Comparison of ENCODE assay signal across 34 cellular contexts in the genomic region with DNA sequence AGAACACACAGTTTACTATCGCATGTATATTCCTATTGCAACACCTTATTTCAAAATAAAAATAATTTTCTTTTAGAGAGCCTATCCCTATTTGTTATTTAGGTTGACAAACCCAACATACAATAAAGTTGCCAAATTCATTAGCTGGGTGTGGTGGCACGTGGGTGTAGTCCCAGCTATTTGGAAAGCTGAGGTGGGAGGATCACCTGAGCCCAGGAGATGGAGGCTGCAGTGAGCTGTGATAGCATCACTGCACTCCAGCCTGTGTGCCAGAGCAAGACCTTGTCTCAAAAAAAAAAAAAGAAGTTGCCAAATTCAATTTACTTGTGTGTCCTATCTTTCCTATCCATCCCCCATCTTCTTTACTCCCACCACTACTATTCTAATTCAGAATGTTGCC.
"Had no signal": no experiment of that assay in that cellular context is flagged by ENCODE, and none has a peak within 500 bp of the region (broad histone marks: within the 10 kb centered on the region; RNA-seq: fewer than 3 reads in every experiment).

No MANE protein-coding gene starts in this region.

- H3K4me3 ChIP-seq: adrenal gland, body of pancreas, cardiac muscle cell had no signal

- H3K36me3 Mint-ChIP-seq: activated CD4-positive, alpha-beta memory T cell treated with anti-CD3 and anti-CD28 coated beads for 36 hours; activated naive CD4-positive, alpha-beta T cell treated with anti-CD3 and anti-CD28 coated beads, Interleukin-2, amount 50 U/mL, for 72 hours; activated naive CD8-positive, alpha-beta T cell treated with anti-CD3 and anti-CD28 coated beads for 36 hours had no signal

- ATAC-seq: activated CD8-positive, alpha-beta T cell treated with anti-CD3 and anti-CD28 coated beads for 36 hours; activated naive CD4-positive, alpha-beta T cell treated with anti-CD3 and anti-CD28 coated beads, Interleukin-2, amount 50 U/mL, for 72 hours; activated T-cell treated with anti-CD3 and anti-CD28 coated beads, Interleukin-2, amount 50 U/mL, for 4 hours; activated T-cell treated with anti-CD3 and anti-CD28 coated beads, Interleukin-2, amount 50 U/mL, for 72 hours; activated T-helper 17 cell treated with anti-CD3 and anti-CD28 coated beads, Interleukin-2, amount 50 U/mL, for 72 hours; body of pancreas had no signal

- H3K4me3 Mint-ChIP-seq: activated B cell treated with CpG ODN at 0.5 μM for 24 hours; activated CD4-positive, alpha-beta memory T cell treated with anti-CD3 and anti-CD28 coated beads for 36 hours; activated CD4-positive, alpha-beta T cell treated with anti-CD3 and anti-CD28 coated beads, Interleukin-2, amount 10 ng/mL, durations not matched to agents 24 days and 14 days; activated CD8-positive, alpha-beta T cell treated with anti-CD3 and anti-CD28 coated beads for 36 hours; activated naive CD4-positive, alpha-beta T cell treated with anti-CD3 and anti-CD28 coated beads for 36 hours; activated naive CD8-positive, alpha-beta T cell treated with anti-CD3 and anti-CD28 coated beads for 36 hours; activated T-cell treated with anti-CD3 and anti-CD28 coated beads, Interleukin-2, amount 50 U/mL, for 4 hours; activated T-cell treated with anti-CD3 and anti-CD28 coated beads, Interleukin-2, amount 50 U/mL, for 72 hours; activated T-helper 1 cell treated with anti-CD3 and anti-CD28 coated beads, Interleukin-12 subunit alpha, Interleukin-12 subunit beta, Interleukin-2, Interleukin-4 antibody, amounts not matched to agents 30 ng/mL and 10 ng/mL and 1 ng/mL, durations not matched to agents 14 hours and 24 hours and 36 hours; activated T-helper 17 cell treated with anti-CD3 and anti-CD28 coated beads, Interleukin-2, amount 50 U/mL, for 72 hours; T-helper 1 cell treated with Interleukin-12 subunit alpha and Interleukin-12 subunit beta and Interleukin-4 antibody, amounts not matched to agents 30 μg/mL and 1 μg/mL, for 36 hours; T-helper 2 cell treated with Interferon-gamma antibody and Interleukin-4, amounts not matched to agents 5 μg/mL and 100 μg/mL, for 36 hours had no signal

- DNase-seq: activated B cell treated with CpG ODN at 0.5 μM for 24 hours; activated CD4-positive, alpha-beta memory T cell treated with anti-CD3 and anti-CD28 coated beads for 36 hours; activated CD4-positive, alpha-beta T cell treated with anti-CD3 and anti-CD28 coated beads for 4 hours; activated CD4-positive, alpha-beta T cell treated with anti-CD3 and anti-CD28 coated beads, Interleukin-2, amount 10 ng/mL, durations not matched to agents 24 days and 14 days; activated CD4-positive, alpha-beta T cell treated with anti-CD3 and anti-CD28 coated beads, Interleukin-2, amount 50 U/mL, for 1 hour; activated CD4-positive, alpha-beta T cell treated with anti-CD3 and anti-CD28 coated beads, Interleukin-2, amount 50 U/mL, for 4 hours; activated CD4-positive, CD25-positive, alpha-beta regulatory T cell treated with anti-CD3 and anti-CD28 coated beads, Interleukin-2, amount 50 U/mL, for 72 hours; activated CD8-positive, alpha-beta memory T cell treated with anti-CD3 and anti-CD28 coated beads, Interleukin-2, amount 50 U/mL, for 4 hours; activated CD8-positive, alpha-beta T cell treated with anti-CD3 and anti-CD28 coated beads for 36 hours; activated effector memory CD4-positive, alpha-beta T cell treated with anti-CD3 and anti-CD28 coated beads, Interleukin-2, amount 50 U/mL, for 16 hours; activated gamma-delta T cell treated with Interleukin-2 at 50 U/mL for 16 hours; activated naive CD4-positive, alpha-beta T cell; activated naive CD4-positive, alpha-beta T cell treated with anti-CD3 and anti-CD28 coated beads for 36 hours; activated naive CD4-positive, alpha-beta T cell treated with anti-CD3 and anti-CD28 coated beads, Interleukin-2, amount 50 U/mL, for 16 hours; activated naive CD8-positive, alpha-beta T cell treated with anti-CD3 and anti-CD28 coated beads for 36 hours; activated T-cell treated with anti-CD3 and anti-CD28 coated beads for 4 hours; activated T-cell treated with anti-CD3 and anti-CD28 coated beads, Interleukin-2, amount 50 U/mL, for 1 hour; activated T-cell treated with anti-CD3 and anti-CD28 coated beads, Interleukin-2, amount 50 U/mL, for 4 hours; activated T-cell treated with anti-CD3 and anti-CD28 coated beads, Interleukin-2, amount 50 U/mL, for 72 hours; adrenal gland; amniotic stem cell; aorta; body of pancreas; brain microvascular endothelial cell; T-helper 1 cell; T-helper 2 cell; T-helper 9 cell had no signal

- H3K27ac Mint-ChIP-seq: activated B cell treated with CpG ODN at 0.5 μM for 24 hours; activated CD4-positive, alpha-beta memory T cell treated with anti-CD3 and anti-CD28 coated beads for 36 hours; activated CD4-positive, alpha-beta T cell treated with anti-CD3 and anti-CD28 coated beads, Interleukin-2, amount 10 ng/mL, durations not matched to agents 24 days and 14 days; activated CD8-positive, alpha-beta T cell treated with anti-CD3 and anti-CD28 coated beads for 36 hours; activated naive CD4-positive, alpha-beta T cell treated with anti-CD3 and anti-CD28 coated beads for 36 hours; activated naive CD4-positive, alpha-beta T cell treated with anti-CD3 and anti-CD28 coated beads, Interleukin-2, amount 50 U/mL, for 72 hours; activated naive CD8-positive, alpha-beta T cell treated with anti-CD3 and anti-CD28 coated beads for 36 hours; activated T-cell treated with anti-CD3 and anti-CD28 coated beads, Interleukin-2, amount 50 U/mL, for 72 hours; activated T-helper 1 cell treated with anti-CD3 and anti-CD28 coated beads, Interleukin-12 subunit alpha, Interleukin-12 subunit beta, Interleukin-2, Interleukin-4 antibody, amounts not matched to agents 30 ng/mL and 10 ng/mL and 1 ng/mL, durations not matched to agents 14 hours and 24 hours and 36 hours; activated T-helper 17 cell treated with anti-CD3 and anti-CD28 coated beads, Interleukin-2, amount 50 U/mL, for 72 hours; T-helper 1 cell treated with Interleukin-12 subunit alpha and Interleukin-12 subunit beta and Interleukin-4 antibody, amounts not matched to agents 30 μg/mL and 1 μg/mL, for 36 hours; T-helper 2 cell treated with Interferon-gamma antibody and Interleukin-4, amounts not matched to agents 5 μg/mL and 100 μg/mL, for 36 hours had no signal

- H3K9me3 Mint-ChIP-seq: activated B cell treated with CpG ODN at 0.5 μM for 24 hours; activated CD4-positive, alpha-beta memory T cell treated with anti-CD3 and anti-CD28 coated beads for 36 hours; activated CD4-positive, alpha-beta T cell treated with anti-CD3 and anti-CD28 coated beads, Interleukin-2, amount 10 ng/mL, durations not matched to agents 24 days and 14 days; activated CD8-positive, alpha-beta T cell treated with anti-CD3 and anti-CD28 coated beads for 36 hours; activated naive CD4-positive, alpha-beta T cell treated with anti-CD3 and anti-CD28 coated beads for 36 hours; activated naive CD4-positive, alpha-beta T cell treated with anti-CD3 and anti-CD28 coated beads, Interleukin-2, amount 50 U/mL, for 72 hours; activated naive CD8-positive, alpha-beta T cell treated with anti-CD3 and anti-CD28 coated beads for 36 hours; activated T-cell treated with anti-CD3 and anti-CD28 coated beads, Interleukin-2, amount 50 U/mL, for 4 hours; activated T-cell treated with anti-CD3 and anti-CD28 coated beads, Interleukin-2, amount 50 U/mL, for 72 hours; activated T-helper 1 cell treated with anti-CD3 and anti-CD28 coated beads, Interleukin-12 subunit alpha, Interleukin-12 subunit beta, Interleukin-2, Interleukin-4 antibody, amounts not matched to agents 30 ng/mL and 10 ng/mL and 1 ng/mL, durations not matched to agents 14 hours and 24 hours and 36 hours; activated T-helper 17 cell treated with anti-CD3 and anti-CD28 coated beads, Interleukin-2, amount 50 U/mL, for 72 hours; T-helper 1 cell treated with Interleukin-12 subunit alpha and Interleukin-12 subunit beta and Interleukin-4 antibody, amounts not matched to agents 30 μg/mL and 1 μg/mL, for 36 hours; T-helper 2 cell treated with Interferon-gamma antibody and Interleukin-4, amounts not matched to agents 5 μg/mL and 100 μg/mL, for 36 hours had no signal

- H3K9me3 ChIP-seq: adrenal gland, body of pancreas had no signal

- H3K27me3 Mint-ChIP-seq: activated B cell treated with CpG ODN at 0.5 μM for 24 hours; activated CD8-positive, alpha-beta T cell treated with anti-CD3 and anti-CD28 coated beads for 36 hours had no signal

- H3K36me3 ChIP-seq: adrenal gland, brain microvascular endothelial cell, cardiac muscle cell had no signal

- H3K27ac ChIP-seq: adrenal gland, body of pancreas, brain microvascular endothelial cell, cardiac muscle cell, VCaP had no signal

- H3K4me1 Mint-ChIP-seq: activated CD4-positive, alpha-beta T cell treated with anti-CD3 and anti-CD28 coated beads, Interleukin-2, amount 10 ng/mL, durations not matched to agents 24 days and 14 days; activated naive CD8-positive, alpha-beta T cell treated with anti-CD3 and anti-CD28 coated beads for 36 hours; activated T-helper 17 cell treated with anti-CD3 and anti-CD28 coated beads, Interleukin-2, amount 50 U/mL, for 72 hours had no signal
